Comparison of ENCODE assay signal across 9 cellular contexts in genomic region chr4:42150653-42151567, GRCh38. TPM values are rescaled to one million over a fixed set of nuclear protein-coding genes. Genes with fewer than 3 reads are reported as not detected.
DNase-seq lines count a peak whose midpoint lies in the region; ATAC-seq and TF ChIP-seq lines count a peak whose summit lies in the region.
"Had no signal": no experiment of that assay in that cellular context is flagged by ENCODE, and none has a peak within 500 bp of the region (broad histone marks: within the 10 kb centered on the region; RNA-seq: fewer than 3 reads in every experiment).

No MANE protein-coding gene starts in this region.

- H3K9me3 ChIP-seq in RWPE2 (ENCODE audit: severe bottlenecking) (no peaks in the 10 kb centered on the region), iPS-15b (ENCODE audit: control insufficient read depth, insufficient read depth, low read length) (no peaks in the 10 kb centered on the region), testis (no peaks in the 10 kb centered on the region)

- H3K4me3 ChIP-seq in RWPE2 (ENCODE audit: severe bottlenecking) (peak overlapping the region; percentile 28), iPS-15b (ENCODE audit: low read depth, low read length) (peak overlapping the region; percentile 80), testis (peak overlapping the region; percentile 55 to 62)

- H3K4me1 ChIP-seq in RWPE2 (ENCODE audit: insufficient read depth, poor library complexity, severe bottlenecking) = no peaks in the 10 kb centered on the region
- H3K4me1 ChIP-seq in iPS-15b (ENCODE audit: control insufficient read depth, insufficient read depth, low read length) = peaks cover 3% of the 10 kb centered on the region
- H3K4me1 ChIP-seq in testis = no peaks in the 10 kb centered on the region

- peak; percentile 8 for DNase-seq in stimulated activated CD4-positive, alpha-beta T cell treated with anti-CD3 and anti-CD28 coated beads, Interleukin-15, amount 100 ng/mL, for 24 hours
- no peak for DNase-seq in stimulated activated CD4-positive, alpha-beta T cell treated with anti-CD3 and anti-CD28 coated beads, Interleukin-4, amount 100 ng/mL, for 1 hour
- DNase-seq in RWPE2 (ENCODE audit: low spot score) (no peak), testis (peak; percentile 15), OCI-M1 (lab: John Stamatoyannopoulos, UW) (no peak)
- DNase-seq in activated CD4-positive, alpha-beta T cell treated with anti-CD3 and anti-CD28 coated beads for 4 hours = no peak

- H3K27ac ChIP-seq in RWPE2 (ENCODE audit: poor library complexity, severe bottlenecking) (no peak overlapping the region), testis (peak overlapping the region in 1 of 2 donors; percentile 74)

- TF ChIP-seq CTCF in RWPE2 (IDR thresholded peaks at IDR 0.05; ENCODE audit: poor library complexity, severe bottlenecking) = no peak
- TF ChIP-seq CTCF in testis (IDR thresholded peaks at IDR 0.05) = no peak

- no peak for TF ChIP-seq POLR2A in testis (IDR thresholded peaks at IDR 0.05)

- WGBS in testis, 2 donors = 3 to 6% methylated on average over 50 to 78 of the region's 89 CpGs

- H3K9ac ChIP-seq in iPS-15b (ENCODE audit: low read depth, low read length) = peak overlapping the region; percentile 24

- H3K36me3 ChIP-seq in RWPE2 (ENCODE audit: low read depth) (no peaks in the 10 kb centered on the region), iPS-15b (ENCODE audit: control insufficient read depth, insufficient read depth, low read length) (no peaks in the 10 kb centered on the region), testis (ENCODE audit: low read depth, missing control alignments) (no peaks in the 10 kb centered on the region)

- peak; percentile 37 for ATAC-seq in HG02870 (IDR thresholded peaks at IDR 0.05; ENCODE audit: unreplicated experiment)
- peak; percentile 24; the same call in 2 of the 3 replicates for ATAC-seq in RWPE2 (ENCODE audit: low read depth)
- ATAC-seq: HCT116 had no signal

- H3K27me3 ChIP-seq in RWPE2 (ENCODE audit: insufficient read depth, poor library complexity, severe bottlenecking) (peaks cover 86% of the 10 kb centered on the region), iPS-15b (ENCODE audit: control insufficient read depth, insufficient read depth, low read length) (peaks cover 36% of the 10 kb centered on the region), testis (no peaks in the 10 kb centered on the region)

- intact Hi-C loops in testis (cut with DNase I; ENCODE audit: low total_unique reads) = no loop called here

RNA-seq across cellular contexts. Expression of gene BEND4, which starts 1.5 kb away (rescaled TPM):
- total RNA-seq in testis = 10 to 100 TPM; 35.7 to 43.7 TPM
- 16.0 TPM for polyA plus RNA-seq in testis (ENCODE audit: insufficient read depth, low read depth, low replicate concordance)

Comparison
In these comparisons a context has a peak if more than half of its experiments do, and no peak if none do; other contexts are left out.
1. DNase-seq: peak in stimulated activated CD4-positive, alpha-beta T cell treated with anti-CD3 and anti-CD28 coated beads, Interleukin-15, amount 100 ng/mL, for 24 hours (single experiment) and testis (single experiment); none in stimulated activated CD4-positive, alpha-beta T cell treated with anti-CD3 and anti-CD28 coated beads, Interleukin-4, amount 100 ng/mL, for 1 hour (single experiment), RWPE2 (single experiment), OCI-M1 (single experiment) and activated CD4-positive, alpha-beta T cell treated with anti-CD3 and anti-CD28 coated beads for 4 hours (0 of 2).
2. H3K4me3 ChIP-seq: peak in every context shown above with its lines; median percentile 80 in iPS-15b; 58 in testis; 28 in RWPE2.